In the genomic region with DNA sequence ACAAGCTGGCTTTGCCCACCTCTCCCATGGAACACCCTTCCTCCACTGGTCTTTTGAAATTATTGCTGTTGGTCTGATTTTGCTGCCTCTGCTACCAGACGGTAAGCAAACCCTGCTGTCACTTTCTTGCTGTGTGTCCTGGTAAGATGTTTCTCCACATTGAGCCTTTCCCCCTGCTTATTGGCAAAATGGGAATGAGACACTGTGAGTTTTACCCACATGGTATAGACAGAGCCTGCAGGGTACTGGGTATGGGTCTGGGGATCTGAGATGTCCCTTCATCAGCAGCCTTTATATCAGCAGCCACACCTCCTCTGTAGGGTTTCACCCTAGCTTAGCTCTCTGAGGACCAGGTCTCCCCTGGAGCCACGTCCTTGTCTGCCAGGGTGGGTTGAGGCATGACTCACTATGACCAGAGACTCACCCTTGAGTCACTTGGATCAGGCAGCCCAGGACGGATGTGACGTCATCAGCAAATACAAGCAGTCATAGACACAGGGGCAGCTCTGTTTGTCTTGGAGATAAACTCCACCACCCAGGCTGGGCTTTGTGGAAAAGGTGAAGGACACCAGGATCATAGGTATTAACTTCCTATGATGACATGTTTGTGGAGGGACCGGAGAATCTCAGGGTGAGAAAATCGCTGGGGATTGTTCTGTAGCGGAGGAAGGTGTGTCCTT, we compare ENCODE assay signal across 1 cellular context.
TF ChIP-seq lines count a peak whose summit lies in the region.

No MANE protein-coding gene starts in this region.

TF ChIP-seq in HepG2, 621 proteins besides CTCF, POLR2A, EP300 and RAD21 (continued from another document and continues in another):
- TF ChIP-seq, protein P1, sequence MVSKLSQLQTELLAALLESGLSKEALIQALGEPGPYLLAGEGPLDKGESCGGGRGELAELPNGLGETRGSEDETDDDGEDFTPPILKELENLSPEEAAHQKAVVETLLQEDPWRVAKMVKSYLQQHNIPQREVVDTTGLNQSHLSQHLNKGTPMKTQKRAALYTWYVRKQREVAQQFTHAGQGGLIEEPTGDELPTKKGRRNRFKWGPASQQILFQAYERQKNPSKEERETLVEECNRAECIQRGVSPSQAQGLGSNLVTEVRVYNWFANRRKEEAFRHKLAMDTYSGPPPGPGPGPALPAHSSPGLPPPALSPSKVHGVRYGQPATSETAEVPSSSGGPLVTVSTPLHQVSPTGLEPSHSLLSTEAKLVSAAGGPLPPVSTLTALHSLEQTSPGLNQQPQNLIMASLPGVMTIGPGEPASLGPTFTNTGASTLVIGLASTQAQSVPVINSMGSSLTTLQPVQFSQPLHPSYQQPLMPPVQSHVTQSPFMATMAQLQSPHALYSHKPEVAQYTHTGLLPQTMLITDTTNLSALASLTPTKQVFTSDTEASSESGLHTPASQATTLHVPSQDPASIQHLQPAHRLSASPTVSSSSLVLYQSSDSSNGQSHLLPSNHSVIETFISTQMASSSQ (IDR thresholded peaks at IDR 0.05; ENCODE audit: low read depth) = peak; percentile 31
- TF ChIP-seq, protein P1 (CRISPR knock-in tag; IDR thresholded peaks at IDR 0.05; ENCODE audit: borderline replicate concordance) = peak; percentile 89
- no peak for TF ChIP-seq LRRFIP1 (CRISPR knock-in tag; conservative IDR thresholded peaks at IDR 0.05)
- TF ChIP-seq ZHX2 (IDR thresholded peaks at IDR 0.05; ENCODE audit: low read depth) = peak; percentile 90
- TF ChIP-seq ZHX2 (CRISPR knock-in tag; IDR thresholded peaks at IDR 0.05; ENCODE audit: borderline replicate concordance) = no peak
- TF ChIP-seq GZF1 (CRISPR knock-in tag; IDR thresholded peaks at IDR 0.05) = peak; percentile 81; the same call in 1 of the 2 replicates
- peak; percentile 75; the same call in 1 of the 2 replicates for TF ChIP-seq ZBTB34 (CRISPR knock-in tag; IDR thresholded peaks at IDR 0.05)
- TF ChIP-seq FOXJ3 (CRISPR knock-in tag; IDR thresholded peaks at IDR 0.05; ENCODE audit: borderline replicate concordance) = peak; percentile 94
- TF ChIP-seq ZNF501 (CRISPR knock-in tag; IDR thresholded peaks at IDR 0.05) = peak; percentile 66
- TF ChIP-seq ZNF230 (CRISPR knock-in tag; IDR thresholded peaks at IDR 0.05) = no peak; the same call in 1 of the 2 replicates
- no peak; a peak in 1 of 4 replicates for TF ChIP-seq MAFK (conservative IDR thresholded peaks at IDR 0.05 in 1 of 2, IDR thresholded peaks at IDR 0.05 in 1 of 2; ENCODE audit: low read length in 2 of 2)
- TF ChIP-seq ZFYVE20 (CRISPR knock-in tag; IDR thresholded peaks at IDR 0.05; ENCODE audit: borderline replicate concordance, low read depth) = no peak
- TF ChIP-seq CBX1 (IDR thresholded peaks at IDR 0.05; ENCODE audit: low read depth) = peak; percentile 53
- TF ChIP-seq ZKSCAN5 (CRISPR knock-in tag; IDR thresholded peaks at IDR 0.05) = no peak
- TF ChIP-seq, protein P2, sequence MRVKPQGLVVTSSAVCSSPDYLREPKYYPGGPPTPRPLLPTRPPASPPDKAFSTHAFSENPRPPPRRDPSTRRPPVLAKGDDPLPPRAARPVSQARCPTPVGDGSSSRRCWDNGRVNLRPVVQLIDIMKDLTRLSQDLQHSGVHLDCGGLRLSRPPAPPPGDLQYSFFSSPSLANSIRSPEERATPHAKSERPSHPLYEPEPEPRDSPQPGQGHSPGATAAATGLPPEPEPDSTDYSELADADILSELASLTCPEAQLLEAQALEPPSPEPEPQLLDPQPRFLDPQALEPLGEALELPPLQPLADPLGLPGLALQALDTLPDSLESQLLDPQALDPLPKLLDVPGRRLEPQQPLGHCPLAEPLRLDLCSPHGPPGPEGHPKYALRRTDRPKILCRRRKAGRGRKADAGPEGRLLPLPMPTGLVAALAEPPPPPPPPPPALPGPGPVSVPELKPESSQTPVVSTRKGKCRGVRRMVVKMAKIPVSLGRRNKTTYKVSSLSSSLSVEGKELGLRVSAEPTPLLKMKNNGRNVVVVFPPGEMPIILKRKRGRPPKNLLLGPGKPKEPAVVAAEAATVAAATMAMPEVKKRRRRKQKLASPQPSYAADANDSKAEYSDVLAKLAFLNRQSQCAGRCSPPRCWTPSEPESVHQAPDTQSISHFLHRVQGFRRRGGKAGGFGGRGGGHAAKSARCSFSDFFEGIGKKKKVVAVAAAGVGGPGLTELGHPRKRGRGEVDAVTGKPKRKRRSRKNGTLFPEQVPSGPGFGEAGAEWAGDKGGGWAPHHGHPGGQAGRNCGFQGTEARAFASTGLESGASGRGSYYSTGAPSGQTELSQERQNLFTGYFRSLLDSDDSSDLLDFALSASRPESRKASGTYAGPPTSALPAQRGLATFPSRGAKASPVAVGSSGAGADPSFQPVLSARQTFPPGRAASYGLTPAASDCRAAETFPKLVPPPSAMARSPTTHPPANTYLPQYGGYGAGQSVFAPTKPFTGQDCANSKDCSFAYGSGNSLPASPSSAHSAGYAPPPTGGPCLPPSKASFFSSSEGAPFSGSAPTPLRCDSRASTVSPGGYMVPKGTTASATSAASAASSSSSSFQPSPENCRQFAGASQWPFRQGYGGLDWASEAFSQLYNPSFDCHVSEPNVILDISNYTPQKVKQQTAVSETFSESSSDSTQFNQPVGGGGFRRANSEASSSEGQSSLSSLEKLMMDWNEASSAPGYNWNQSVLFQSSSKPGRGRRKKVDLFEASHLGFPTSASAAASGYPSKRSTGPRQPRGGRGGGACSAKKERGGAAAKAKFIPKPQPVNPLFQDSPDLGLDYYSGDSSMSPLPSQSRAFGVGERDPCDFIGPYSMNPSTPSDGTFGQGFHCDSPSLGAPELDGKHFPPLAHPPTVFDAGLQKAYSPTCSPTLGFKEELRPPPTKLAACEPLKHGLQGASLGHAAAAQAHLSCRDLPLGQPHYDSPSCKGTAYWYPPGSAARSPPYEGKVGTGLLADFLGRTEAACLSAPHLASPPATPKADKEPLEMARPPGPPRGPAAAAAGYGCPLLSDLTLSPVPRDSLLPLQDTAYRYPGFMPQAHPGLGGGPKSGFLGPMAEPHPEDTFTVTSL (CRISPR knock-in tag; IDR thresholded peaks at IDR 0.05; ENCODE audit: borderline replicate concordance) = peak; percentile 90; the same call in 1 of the 2 replicates
- TF ChIP-seq ZNF550 (CRISPR knock-in tag; IDR thresholded peaks at IDR 0.05; ENCODE audit: borderline replicate concordance) = no peak
- TF ChIP-seq CCAR2 (optimal IDR thresholded peaks at IDR 0.05; ENCODE audit: low read depth, low read length) = no peak
- TF ChIP-seq ZNF564 (CRISPR knock-in tag; IDR thresholded peaks at IDR 0.05) = peak; percentile 61; the same call in 1 of the 2 replicates
- TF ChIP-seq ZNF33A (CRISPR knock-in tag; IDR thresholded peaks at IDR 0.05; ENCODE audit: borderline replicate concordance) = no peak
- peak; percentile 95 for TF ChIP-seq GATAD2A (CRISPR knock-in tag; IDR thresholded peaks at IDR 0.05)
- TF ChIP-seq, protein P3, sequence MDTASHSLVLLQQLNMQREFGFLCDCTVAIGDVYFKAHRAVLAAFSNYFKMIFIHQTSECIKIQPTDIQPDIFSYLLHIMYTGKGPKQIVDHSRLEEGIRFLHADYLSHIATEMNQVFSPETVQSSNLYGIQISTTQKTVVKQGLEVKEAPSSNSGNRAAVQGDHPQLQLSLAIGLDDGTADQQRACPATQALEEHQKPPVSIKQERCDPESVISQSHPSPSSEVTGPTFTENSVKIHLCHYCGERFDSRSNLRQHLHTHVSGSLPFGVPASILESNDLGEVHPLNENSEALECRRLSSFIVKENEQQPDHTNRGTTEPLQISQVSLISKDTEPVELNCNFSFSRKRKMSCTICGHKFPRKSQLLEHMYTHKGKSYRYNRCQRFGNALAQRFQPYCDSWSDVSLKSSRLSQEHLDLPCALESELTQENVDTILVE (CRISPR knock-in tag; IDR thresholded peaks at IDR 0.05) = peak; percentile 47; the same call in 1 of the 2 replicates
- TF ChIP-seq ZNF17 (CRISPR knock-in tag; IDR thresholded peaks at IDR 0.05) = no peak
- peak; percentile 86 for TF ChIP-seq NFIC (IDR thresholded peaks at IDR 0.05; ENCODE audit: low read length)
- no peak for TF ChIP-seq ZNF136 (CRISPR knock-in tag; IDR thresholded peaks at IDR 0.05; ENCODE audit: low read depth)
- peak; percentile 82 for TF ChIP-seq HNF4A (CRISPR knock-in tag; IDR thresholded peaks at IDR 0.05)
- no peak for TF ChIP-seq ATAD3A (CRISPR knock-in tag; IDR thresholded peaks at IDR 0.05)
- no peak for TF ChIP-seq ELF4 (CRISPR knock-in tag; IDR thresholded peaks at IDR 0.05; ENCODE audit: borderline replicate concordance)
- peak; percentile 48; the same call in 1 of the 2 replicates for TF ChIP-seq ZNF766 (CRISPR knock-in tag; IDR thresholded peaks at IDR 0.05; ENCODE audit: borderline replicate concordance)
- TF ChIP-seq ZNF768 (CRISPR knock-in tag; IDR thresholded peaks at IDR 0.05) = peak; percentile 99
- peak; percentile 84 for TF ChIP-seq TCF7 (IDR thresholded peaks at IDR 0.05; ENCODE audit: low read depth)
- TF ChIP-seq ZNF484 (CRISPR knock-in tag; IDR thresholded peaks at IDR 0.05; ENCODE audit: borderline replicate concordance, low read depth) = no peak
